Comparison of ENCODE assay signal across 1 cellular context in the genomic region with DNA sequence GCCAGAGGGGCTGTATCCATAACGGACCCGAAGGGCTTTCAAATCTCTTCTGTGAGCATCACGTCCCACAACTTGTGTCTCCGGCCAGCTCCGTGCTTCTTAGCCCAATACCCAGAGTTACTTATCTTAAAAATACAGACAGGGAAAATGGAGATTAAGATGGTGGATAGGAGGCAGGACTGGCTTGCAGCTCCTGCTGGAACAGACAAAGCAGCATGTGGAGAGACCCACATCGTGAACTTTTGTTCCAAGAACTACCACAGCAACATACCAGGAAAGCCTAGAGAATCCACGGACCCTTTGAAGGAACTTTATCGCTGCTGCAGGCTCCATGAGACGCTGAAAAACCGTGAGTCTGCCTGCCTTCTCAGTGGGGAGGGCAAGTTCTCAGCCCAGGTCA.
A peak's percentile ranks its signal among the peaks of the same experiment; 100 is the strongest.
TF ChIP-seq lines count a peak whose summit lies in the region.

No MANE protein-coding gene starts in this region.

TF ChIP-seq in K562, 482 proteins besides CTCF, POLR2A, EP300 and RAD21 (continued from another document):
- TF ChIP-seq, protein P1, sequence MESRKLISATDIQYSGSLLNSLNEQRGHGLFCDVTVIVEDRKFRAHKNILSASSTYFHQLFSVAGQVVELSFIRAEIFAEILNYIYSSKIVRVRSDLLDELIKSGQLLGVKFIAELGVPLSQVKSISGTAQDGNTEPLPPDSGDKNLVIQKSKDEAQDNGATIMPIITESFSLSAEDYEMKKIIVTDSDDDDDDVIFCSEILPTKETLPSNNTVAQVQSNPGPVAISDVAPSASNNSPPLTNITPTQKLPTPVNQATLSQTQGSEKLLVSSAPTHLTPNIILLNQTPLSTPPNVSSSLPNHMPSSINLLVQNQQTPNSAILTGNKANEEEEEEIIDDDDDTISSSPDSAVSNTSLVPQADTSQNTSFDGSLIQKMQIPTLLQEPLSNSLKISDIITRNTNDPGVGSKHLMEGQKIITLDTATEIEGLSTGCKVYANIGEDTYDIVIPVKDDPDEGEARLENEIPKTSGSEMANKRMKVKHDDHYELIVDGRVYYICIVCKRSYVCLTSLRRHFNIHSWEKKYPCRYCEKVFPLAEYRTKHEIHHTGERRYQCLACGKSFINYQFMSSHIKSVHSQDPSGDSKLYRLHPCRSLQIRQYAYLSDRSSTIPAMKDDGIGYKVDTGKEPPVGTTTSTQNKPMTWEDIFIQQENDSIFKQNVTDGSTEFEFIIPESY (CRISPR knock-in tag; IDR thresholded peaks at IDR 0.05), result peak; percentile 70
- TF ChIP-seq ARID1B (IDR thresholded peaks at IDR 0.05), result peak; percentile 42; the same call in 1 of the 2 replicates
- TF ChIP-seq, protein P2, sequence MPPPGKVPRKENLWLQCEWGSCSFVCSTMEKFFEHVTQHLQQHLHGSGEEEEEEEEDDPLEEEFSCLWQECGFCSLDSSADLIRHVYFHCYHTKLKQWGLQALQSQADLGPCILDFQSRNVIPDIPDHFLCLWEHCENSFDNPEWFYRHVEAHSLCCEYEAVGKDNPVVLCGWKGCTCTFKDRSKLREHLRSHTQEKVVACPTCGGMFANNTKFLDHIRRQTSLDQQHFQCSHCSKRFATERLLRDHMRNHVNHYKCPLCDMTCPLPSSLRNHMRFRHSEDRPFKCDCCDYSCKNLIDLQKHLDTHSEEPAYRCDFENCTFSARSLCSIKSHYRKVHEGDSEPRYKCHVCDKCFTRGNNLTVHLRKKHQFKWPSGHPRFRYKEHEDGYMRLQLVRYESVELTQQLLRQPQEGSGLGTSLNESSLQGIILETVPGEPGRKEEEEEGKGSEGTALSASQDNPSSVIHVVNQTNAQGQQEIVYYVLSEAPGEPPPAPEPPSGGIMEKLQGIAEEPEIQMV (tag; conservative IDR thresholded peaks at IDR 0.05; ENCODE audit: low read depth), result no peak
- no peak for TF ChIP-seq DPF2 (IDR thresholded peaks at IDR 0.05)
- peak; percentile 42; the same call in 1 of the 2 replicates for TF ChIP-seq CBFA2T3 (IDR thresholded peaks at IDR 0.05)
- TF ChIP-seq NFIC (IDR thresholded peaks at IDR 0.05), result no peak
- no peak for TF ChIP-seq HNRNPK (IDR thresholded peaks at IDR 0.05; ENCODE audit: low read depth, low read length, poor library complexity, severe bottlenecking)
- 0 out of 4 replicates have a peak, but pooled peaks of 1 of the 2 experiments have one; percentile 15 for TF ChIP-seq MAZ (CRISPR knock-in tag; conservative IDR thresholded peaks at IDR 0.05 in 1 of 2, IDR thresholded peaks at IDR 0.05 in 1 of 2)
- no peak for TF ChIP-seq ZNF263 (CRISPR knock-in tag; IDR thresholded peaks at IDR 0.05; ENCODE audit: borderline replicate concordance)
- TF ChIP-seq HNRNPLL (IDR thresholded peaks at IDR 0.05; ENCODE audit: low read depth, low read length, poor library complexity, severe bottlenecking), result no peak
- TF ChIP-seq ETS2 (tag; IDR thresholded peaks at IDR 0.05; ENCODE audit: borderline replicate concordance, poor library complexity, severe bottlenecking), result no peak
- TF ChIP-seq, protein P3, sequence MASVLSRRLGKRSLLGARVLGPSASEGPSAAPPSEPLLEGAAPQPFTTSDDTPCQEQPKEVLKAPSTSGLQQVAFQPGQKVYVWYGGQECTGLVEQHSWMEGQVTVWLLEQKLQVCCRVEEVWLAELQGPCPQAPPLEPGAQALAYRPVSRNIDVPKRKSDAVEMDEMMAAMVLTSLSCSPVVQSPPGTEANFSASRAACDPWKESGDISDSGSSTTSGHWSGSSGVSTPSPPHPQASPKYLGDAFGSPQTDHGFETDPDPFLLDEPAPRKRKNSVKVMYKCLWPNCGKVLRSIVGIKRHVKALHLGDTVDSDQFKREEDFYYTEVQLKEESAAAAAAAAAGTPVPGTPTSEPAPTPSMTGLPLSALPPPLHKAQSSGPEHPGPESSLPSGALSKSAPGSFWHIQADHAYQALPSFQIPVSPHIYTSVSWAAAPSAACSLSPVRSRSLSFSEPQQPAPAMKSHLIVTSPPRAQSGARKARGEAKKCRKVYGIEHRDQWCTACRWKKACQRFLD (CRISPR knock-in tag; IDR thresholded peaks at IDR 0.05), result no peak
- 0 out of 2 replicates have a peak, but pooled peaks have one; percentile 8 for TF ChIP-seq ZBTB17 (CRISPR knock-in tag; IDR thresholded peaks at IDR 0.05)
- TF ChIP-seq KAT7 (CRISPR knock-in tag; IDR thresholded peaks at IDR 0.05; ENCODE audit: borderline replicate concordance), result 0 out of 2 replicates have a peak, but pooled peaks have one; percentile 41
- no peak for TF ChIP-seq WHSC1 (IDR thresholded peaks at IDR 0.05; ENCODE audit: low read length)
- no peak for TF ChIP-seq ZNF12 (CRISPR knock-in tag; IDR thresholded peaks at IDR 0.05)
- TF ChIP-seq SNIP1 (IDR thresholded peaks at IDR 0.05; ENCODE audit: low read depth), result no peak
- 0 out of 4 replicates have a peak, but pooled peaks of 1 of the 2 experiments have one; percentile 27 for TF ChIP-seq TEAD1 (CRISPR knock-in tag; IDR thresholded peaks at IDR 0.05)
- no peak for TF ChIP-seq ZC3H11A (IDR thresholded peaks at IDR 0.05; ENCODE audit: low read depth, low read length)
- no peak for TF ChIP-seq SMAD1 (IDR thresholded peaks at IDR 0.05; ENCODE audit: low read depth, low read length, partially characterized antibody)
- peak; percentile 47 for TF ChIP-seq TFAP4 (CRISPR knock-in tag; IDR thresholded peaks at IDR 0.05; ENCODE audit: borderline replicate concordance)
- no peak for TF ChIP-seq FOS (IDR thresholded peaks at IDR 0.05; ENCODE audit: extremely low read depth, insufficient read length)
- TF ChIP-seq CHD4 (IDR thresholded peaks at IDR 0.05; ENCODE audit: insufficient read depth, insufficient replicate concordance, low read depth, low read length, poor library complexity, severe bottlenecking), result no peak
- TF ChIP-seq ZNF224 (CRISPR knock-in tag; IDR thresholded peaks at IDR 0.05), result no peak
- no peak for TF ChIP-seq OTX1 (CRISPR knock-in tag; IDR thresholded peaks at IDR 0.05)
- TF ChIP-seq HNRNPH1 (optimal IDR thresholded peaks at IDR 0.05; ENCODE audit: low read depth, low read length), result no peak
- TF ChIP-seq ZC3H4 (CRISPR knock-in tag; IDR thresholded peaks at IDR 0.05; ENCODE audit: borderline replicate concordance), result no peak
- TF ChIP-seq, protein P4, sequence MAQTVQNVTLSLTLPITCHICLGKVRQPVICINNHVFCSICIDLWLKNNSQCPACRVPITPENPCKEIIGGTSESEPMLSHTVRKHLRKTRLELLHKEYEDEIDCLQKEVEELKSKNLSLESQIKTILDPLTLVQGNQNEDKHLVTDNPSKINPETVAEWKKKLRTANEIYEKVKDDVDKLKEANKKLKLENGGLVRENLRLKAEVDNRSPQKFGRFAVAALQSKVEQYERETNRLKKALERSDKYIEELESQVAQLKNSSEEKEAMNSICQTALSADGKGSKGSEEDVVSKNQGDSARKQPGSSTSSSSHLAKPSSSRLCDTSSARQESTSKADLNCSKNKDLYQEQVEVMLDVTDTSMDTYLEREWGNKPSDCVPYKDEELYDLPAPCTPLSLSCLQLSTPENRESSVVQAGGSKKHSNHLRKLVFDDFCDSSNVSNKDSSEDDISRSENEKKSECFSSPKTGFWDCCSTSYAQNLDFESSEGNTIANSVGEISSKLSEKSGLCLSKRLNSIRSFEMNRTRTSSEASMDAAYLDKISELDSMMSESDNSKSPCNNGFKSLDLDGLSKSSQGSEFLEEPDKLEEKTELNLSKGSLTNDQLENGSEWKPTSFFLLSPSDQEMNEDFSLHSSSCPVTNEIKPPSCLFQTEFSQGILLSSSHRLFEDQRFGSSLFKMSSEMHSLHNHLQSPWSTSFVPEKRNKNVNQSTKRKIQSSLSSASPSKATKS (CRISPR knock-in tag; IDR thresholded peaks at IDR 0.05), result no peak
- peak; percentile 44 for TF ChIP-seq TAL1 (IDR thresholded peaks at IDR 0.05)
- TF ChIP-seq LARP7 (IDR thresholded peaks at IDR 0.05), result no peak
- TF ChIP-seq ZNF124 (CRISPR knock-in tag; IDR thresholded peaks at IDR 0.05), result no peak
- TF ChIP-seq ZFP91 (CRISPR knock-in tag; IDR thresholded peaks at IDR 0.05), result no peak
- 0 out of 2 replicates have a peak, but pooled peaks have one; percentile 55 for TF ChIP-seq GABPB1 (CRISPR knock-in tag; IDR thresholded peaks at IDR 0.05)
- no peak for TF ChIP-seq ETS1 (conservative IDR thresholded peaks at IDR 0.05; ENCODE audit: control insufficient read depth, low read depth, low read length)
- TF ChIP-seq SMAD4 (CRISPR knock-in tag; conservative IDR thresholded peaks at IDR 0.05), result peak; percentile 48; the same call in 1 of the 2 replicates
- peak; percentile 28; the same call in 1 of the 2 replicates for TF ChIP-seq CBFA2T2 (conservative IDR thresholded peaks at IDR 0.05)
- TF ChIP-seq GATA2 (CRISPR knock-in tag; IDR thresholded peaks at IDR 0.05), result 0 out of 2 replicates have a peak, but pooled peaks have one; percentile 8
- TF ChIP-seq TFAM (CRISPR knock-in tag; conservative IDR thresholded peaks at IDR 0.05), result no peak
- 0 out of 2 replicates have a peak, but pooled peaks have one; percentile 49 for TF ChIP-seq FOXK1 (CRISPR knock-in tag; IDR thresholded peaks at IDR 0.05; ENCODE audit: borderline replicate concordance)
- no peak for TF ChIP-seq TCF7L2 (IDR thresholded peaks at IDR 0.05; ENCODE audit: low read depth, low read length)
- TF ChIP-seq CCAR2 (IDR thresholded peaks at IDR 0.05; ENCODE audit: low read depth, low read length), result no peak
- peak; percentile 45; the same call in 1 of the 2 replicates for TF ChIP-seq TEAD4 (IDR thresholded peaks at IDR 0.05; ENCODE audit: low read length)
- no peak for TF ChIP-seq TEAD4 (CRISPR knock-in tag; IDR thresholded peaks at IDR 0.05; ENCODE audit: borderline replicate concordance)
- TF ChIP-seq TCF3 (CRISPR knock-in tag; IDR thresholded peaks at IDR 0.05), result peak; percentile 80
- TF ChIP-seq ELF1 (tag; IDR thresholded peaks at IDR 0.05), result no peak
- TF ChIP-seq, protein P5, sequence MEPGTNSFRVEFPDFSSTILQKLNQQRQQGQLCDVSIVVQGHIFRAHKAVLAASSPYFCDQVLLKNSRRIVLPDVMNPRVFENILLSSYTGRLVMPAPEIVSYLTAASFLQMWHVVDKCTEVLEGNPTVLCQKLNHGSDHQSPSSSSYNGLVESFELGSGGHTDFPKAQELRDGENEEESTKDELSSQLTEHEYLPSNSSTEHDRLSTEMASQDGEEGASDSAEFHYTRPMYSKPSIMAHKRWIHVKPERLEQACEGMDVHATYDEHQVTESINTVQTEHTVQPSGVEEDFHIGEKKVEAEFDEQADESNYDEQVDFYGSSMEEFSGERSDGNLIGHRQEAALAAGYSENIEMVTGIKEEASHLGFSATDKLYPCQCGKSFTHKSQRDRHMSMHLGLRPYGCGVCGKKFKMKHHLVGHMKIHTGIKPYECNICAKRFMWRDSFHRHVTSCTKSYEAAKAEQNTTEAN (CRISPR knock-in tag; IDR thresholded peaks at IDR 0.05), result peak; percentile 51; the same call in 1 of the 2 replicates
- no peak for TF ChIP-seq NR2F6 (CRISPR knock-in tag; IDR thresholded peaks at IDR 0.05)
